In genomic region chr6:11492444-11493300, GRCh38 we compare ENCODE assay signal across 19 cellular contexts. TPM values are rescaled to one million over a fixed set of nuclear protein-coding genes. Genes with fewer than 3 reads are reported as not detected.
DNase-seq lines count a peak whose midpoint lies in the region; TF ChIP-seq lines count a peak whose summit lies in the region.
"Had no signal": no experiment of that assay in that cellular context is flagged by ENCODE, and none has a peak within 500 bp of the region (broad histone marks: within the 10 kb centered on the region; RNA-seq: fewer than 3 reads in every experiment).

No MANE protein-coding gene starts in this region.

- H3K79me2 ChIP-seq in mammary epithelial cell (ENCODE audit: insufficient read depth, low read length) = no peaks in the 10 kb centered on the region

- no peaks in the 10 kb centered on the region for H3K9me3 ChIP-seq in mammary epithelial cell (replicated peaks; ENCODE audit: insufficient read depth, low read length)
- no peaks in the 10 kb centered on the region for H3K9me3 ChIP-seq in Peyer's patch
- H3K9me3 ChIP-seq: tibial nerve had no signal

- H3K4me2 ChIP-seq in mammary epithelial cell (ENCODE audit: insufficient read depth, low read depth, low read length) = no peak overlapping the region

- TF ChIP-seq POLR2A in Peyer's patch (IDR thresholded peaks at IDR 0.05) = no peak

- no peaks in the 10 kb centered on the region for H3K27me3 Mint-ChIP-seq in MCF 10A (ENCODE audit: insufficient read depth, unreplicated experiment)
- H3K27me3 Mint-ChIP-seq: activated naive CD8-positive, alpha-beta T cell; CD8-positive, alpha-beta memory T cell; stimulated activated naive B cell treated with anti-CD40 and anti-IgM and Interleukin-4, amounts not matched to agents 10 μg/mL and 1 μg/mL and 100 μg/mL, for 72 hours had no signal

- H3K27me3 ChIP-seq in mammary epithelial cell (ENCODE audit: insufficient read depth, low read length) (no peaks in the 10 kb centered on the region), Peyer's patch (no peaks in the 10 kb centered on the region)
- H3K27me3 ChIP-seq: tibial nerve had no signal

- dilution Hi-C loops in mammary epithelial cell (cut with HindIII; ENCODE audit: low sequenced_read_pairs) = no loop called here

- H4K20me1 ChIP-seq in mammary epithelial cell (ENCODE audit: insufficient read depth, low read length) = no peaks in the 10 kb centered on the region

- intact Hi-C loops in mammary epithelial cell (cut with micrococcal nuclease) = no loop called here
- intact Hi-C loops in MCF 10A (cut with micrococcal nuclease) = no loop called here
- intact Hi-C loops in posterior vena cava (cut with DNase I) = loop anchor here (10.0 kb wide), 5 partner anchors 58 to 318 kb away; partner anchors contain the start of gene NEDD9 (in 1 of the 2)

- H3K9me3 Mint-ChIP-seq in MCF 10A (ENCODE audit: unreplicated experiment) = no peaks in the 10 kb centered on the region
- H3K9me3 Mint-ChIP-seq: CD8-positive, alpha-beta memory T cell had no signal

- POLR2A ChIA-PET in MCF 10A (lab: Yijun Ruan, JAX) = no interaction called here

- H3K4me3 ChIP-seq in mammary epithelial cell (replicated peaks in 1 of 3; ENCODE audit: insufficient read depth in 1 of 3, low read depth in 2 of 3, low read length in 3 of 3) = no peak overlapping the region
- H3K4me3 ChIP-seq in Peyer's patch = no peak overlapping the region
- H3K4me3 ChIP-seq: skin epidermis, tibial nerve had no signal

- TF ChIP-seq CTCF in mammary epithelial cell (conservative IDR thresholded peaks at IDR 0.05 in 1 of 2, IDR thresholded peaks at IDR 0.05 in 1 of 2; ENCODE audit: extremely low read depth in 1 of 2, insufficient read depth in 1 of 2, low read depth in 1 of 2, low read length in 2 of 2) (no peak), MCF 10A (IDR thresholded peaks at IDR 0.05; ENCODE audit: unreplicated experiment) (no peak), Peyer's patch (IDR thresholded peaks at IDR 0.05) (no peak)

- DNase-seq in mammary epithelial cell = peak; percentile 19
- no peak for DNase-seq in MCF 10A (ENCODE audit: unreplicated experiment)
- DNase-seq in KBM-7 = peak; percentile 23
- peak; percentile 90 for DNase-seq in amniotic epithelial cell (ENCODE audit: low read depth)
- no peak for DNase-seq in 8988T
- DNase-seq in posterior vena cava (ENCODE audit: low spot score) = no peak
- DNase-seq in Peyer's patch = no peak
- no peak for DNase-seq in stimulated activated CD4-positive, alpha-beta T cell treated with anti-CD3 and anti-CD28 coated beads, Interleukin-1b, Interleukin-23, amount 100 ng/mL, for 48 hours
- DNase-seq: activated CD4-positive, alpha-beta T cell treated with anti-CD3 and anti-CD28 coated beads for 48 hours; CD8-positive, alpha-beta memory T cell; GOT3; left colon; NCI-H1092 treated with DMSO at 0.1 percent for 48 hours; SIG-M5; stimulated activated naive B cell treated with anti-CD40 and anti-IgM and Interleukin-4, amounts not matched to agents 10 μg/mL and 1 μg/mL and 100 μg/mL, for 72 hours; T-helper 9 cell had no signal

- H3K27ac ChIP-seq in mammary epithelial cell (ENCODE audit: insufficient read depth, low read depth, low read length) (no peak overlapping the region), Peyer's patch (no peak overlapping the region)
- H3K27ac ChIP-seq: tibial nerve had no signal

- BruUV-seq in mammary epithelial cell (replicated peaks; lab: Mats Ljungman, UMichigan) = no TSS peak
- BruUV-seq in MCF 10A (replicated peaks; lab: Mats Ljungman, UMichigan) = no TSS peak

- no peak overlapping the region for H2AFZ ChIP-seq in mammary epithelial cell (ENCODE audit: low read depth, low read length)

- no peaks in the 10 kb centered on the region for H3K36me3 Mint-ChIP-seq in MCF 10A (ENCODE audit: insufficient read depth, unreplicated experiment)
- H3K36me3 Mint-ChIP-seq: activated naive CD8-positive, alpha-beta T cell; CD8-positive, alpha-beta memory T cell; stimulated activated naive B cell treated with anti-CD40 and anti-IgM and Interleukin-4, amounts not matched to agents 10 μg/mL and 1 μg/mL and 100 μg/mL, for 72 hours had no signal

- no peak overlapping the region for H3K9ac ChIP-seq in mammary epithelial cell (ENCODE audit: insufficient read depth, low read length)

- H3K4me1 ChIP-seq in mammary epithelial cell (ENCODE audit: insufficient read depth, low read length) (peaks cover 3% of the 10 kb centered on the region), Peyer's patch (peaks cover 0 to 5% (median 0%) of the 10 kb centered on the region in 4 donors)

- no peak overlapping the region for H3K4me3 Mint-ChIP-seq in MCF 10A (ENCODE audit: unreplicated experiment)
- H3K4me3 Mint-ChIP-seq: activated naive CD8-positive, alpha-beta T cell; CD8-positive, alpha-beta memory T cell; stimulated activated naive B cell treated with anti-CD40 and anti-IgM and Interleukin-4, amounts not matched to agents 10 μg/mL and 1 μg/mL and 100 μg/mL, for 72 hours had no signal

- no peaks in the 10 kb centered on the region for H3K36me3 ChIP-seq in mammary epithelial cell (ENCODE audit: insufficient read depth, low read length)
- H3K36me3 ChIP-seq in Peyer's patch = no peaks in the 10 kb centered on the region
- H3K36me3 ChIP-seq: tibial nerve had no signal

- CTCF ChIA-PET in mammary epithelial cell (lab: Charles Lee; ENCODE audit: low non-redundant PET) = no interaction called here
- CTCF ChIA-PET in MCF 10A (lab: Yijun Ruan, JAX) = interaction anchor here (0.7 to 0.8 kb wide), 2 partner anchors 42 to 349 kb away, joined by 3 read pairs; no protein-coding TSS in a partner anchor

- no peaks in the 10 kb centered on the region for H3K4me1 Mint-ChIP-seq in MCF 10A (ENCODE audit: insufficient read depth, unreplicated experiment)

- over 99% methylated on average over 9 of the region's 11 CpGs for WGBS in mammary epithelial cell (ENCODE audit: low coverage, missing lambda C conversion rate)

- in situ Hi-C loops in mammary epithelial cell (cut with MboI; ENCODE audit: low sequenced_read_pairs in 2 of 2) = loop anchor here (10.0 kb wide), 2 partner anchors 348 to 538 kb away; no protein-coding TSS in a partner anchor
- in situ Hi-C loops in KBM-7 (cut with MboI; ENCODE audit: low pct_unique_long_range_greater_than_20kb, low sequenced_read_pairs) = no loop called here

- H3K27ac Mint-ChIP-seq in MCF 10A (ENCODE audit: low read depth, unreplicated experiment) = no peak overlapping the region
- H3K27ac Mint-ChIP-seq: activated naive CD8-positive, alpha-beta T cell; CD8-positive, alpha-beta memory T cell had no signal

RNA-seq across cellular contexts. Expression of gene TMEM170B, which starts 44.9 kb away (rescaled TPM):
- under 1 TPM; 0.12 to 0.83 TPM for total RNA-seq in mammary epithelial cell
- 0.01 TPM for polyA plus RNA-seq in mammary epithelial cell
- 1.1 TPM for polyA minus RNA-seq in mammary epithelial cell
- 0.70 and 1.1 TPM in 2 replicates for total RNA-seq in MCF 10A (2022)
- 1 to 10 TPM; 5.6 to 9.5 TPM for total RNA-seq in posterior vena cava
- 1 to 10 TPM in 2 of 4 donors, under 1 TPM in 2; 0.35 to 1.7 (median 0.96) TPM for total RNA-seq in Peyer's patch

Comparison
In these comparisons a context has a peak if more than half of its experiments do, and no peak if none do; other contexts are left out.
1. DNase-seq: peak in mammary epithelial cell (single experiment), KBM-7 (single experiment) and amniotic epithelial cell (single experiment); none in MCF 10A (single experiment), 8988T (single experiment), posterior vena cava (single experiment), Peyer's patch (0 of 3) and stimulated activated CD4-positive, alpha-beta T cell treated with anti-CD3 and anti-CD28 coated beads, Interleukin-1b, Interleukin-23, amount 100 ng/mL, for 48 hours (single experiment).
2. intact Hi-C loops: an anchor here in posterior vena cava (10.0 kb wide); none called in mammary epithelial cell and MCF 10A.